ENCODE assay signal across 20 cellular contexts in the genomic region with DNA sequence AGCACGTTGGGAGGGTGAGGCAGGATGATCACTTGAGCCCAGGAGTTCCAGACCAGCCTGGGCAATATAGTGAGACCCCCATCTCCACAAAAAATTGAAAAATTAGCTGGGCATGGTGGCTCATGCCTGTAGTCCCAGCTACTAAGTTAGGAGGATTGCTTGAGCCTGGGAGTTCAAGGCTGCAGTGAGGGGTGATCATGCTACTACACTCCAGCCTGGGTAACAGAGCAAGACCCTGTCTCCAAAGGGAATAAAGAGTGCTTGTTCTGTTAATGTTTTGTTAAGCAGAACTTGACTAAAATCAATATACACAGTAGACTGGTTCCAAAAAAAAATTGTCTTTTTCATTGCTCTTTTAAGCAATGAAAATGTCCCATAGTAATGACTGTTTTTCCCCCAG.
"Had no signal": no experiment of that assay in that cellular context is flagged by ENCODE, and none has a peak within 500 bp of the region (broad histone marks: within the 10 kb centered on the region; RNA-seq: fewer than 3 reads in every experiment).

No MANE protein-coding gene starts in this region.

- H3K4me3 ChIP-seq: mucosa of descending colon, upper lobe of left lung had no signal

- H3K9ac ChIP-seq: parathyroid adenoma had no signal

- H3K79me2 ChIP-seq: parathyroid adenoma had no signal

- H3K27me3 ChIP-seq: upper lobe of left lung had no signal

- H2AFZ ChIP-seq: parathyroid adenoma had no signal

- H3K27ac ChIP-seq: parathyroid adenoma, upper lobe of left lung had no signal

- ATAC-seq: activated T-cell treated with anti-CD3 and anti-CD28 coated beads, Interleukin-2, amount 50 U/mL, for 4 hours; left ventricle myocardium superior; mucosa of descending colon; naive thymus-derived CD8-positive, alpha-beta T cell; SK-N-SH treated with all-trans-retinoic acid at 6 μM for 48 hours; T-cell had no signal

- DNase-seq: activated CD4-positive, alpha-beta T cell treated with anti-CD3 and anti-CD28 coated beads, Interleukin-2, amount 50 U/mL, for 1 hour; activated CD4-positive, CD25-positive, alpha-beta regulatory T cell; activated CD8-positive, alpha-beta memory T cell treated with anti-CD3 and anti-CD28 coated beads, Interleukin-2, amount 50 U/mL, for 4 hours; activated naive CD4-positive, alpha-beta T cell treated with anti-CD3 and anti-CD28 coated beads for 36 hours; activated T-cell treated with anti-CD3 and anti-CD28 coated beads, Interleukin-2, amount 50 U/mL, for 4 hours; central memory CD4-positive, alpha-beta T cell; head of caudate nucleus; kidney glomerular epithelial cell; left ventricle myocardium superior; mucosa of descending colon; naive thymus-derived CD8-positive, alpha-beta T cell; retina; stimulated activated CD4-positive, alpha-beta T cell treated with anti-CD3 and anti-CD28 coated beads, Interleukin-12 subunit alpha, Interleukin-12 subunit beta, amount 100 ng/mL, for 4 hours; stimulated activated CD4-positive, alpha-beta T cell treated with anti-CD3 and anti-CD28 coated beads, Interleukin-1b, Interleukin-23, amount 100 ng/mL, for 48 hours; stimulated activated CD8-positive, alpha-beta memory T cell treated with anti-CD3 and anti-CD28 coated beads, Interleukin-4, amount 100 ng/mL, for 48 hours; stimulated activated naive CD4-positive, alpha-beta T cell treated with Interleukin-2 at 50 U/mL for 16 hours; T-cell; upper lobe of left lung had no signal

- H3K9me3 ChIP-seq: mucosa of descending colon, upper lobe of left lung had no signal
